22 cellular contexts compared by ENCODE assay signal in genomic region chr5:22887566-22887965, GRCh38.
DNase-seq lines count a peak whose midpoint lies in the region; ATAC-seq lines count a peak whose summit lies in the region.
"Had no signal": no experiment of that assay in that cellular context is flagged by ENCODE, and none has a peak within 500 bp of the region (broad histone marks: within the 10 kb centered on the region; RNA-seq: fewer than 3 reads in every experiment).

No MANE protein-coding gene starts in this region.

- H3K9ac ChIP-seq in SK-N-MC (ENCODE audit: insufficient read length): no peak overlapping the region

- peak; percentile 32 for DNase-seq in Ammon's horn (ENCODE audit: low spot score)
- peak; percentile 78 for DNase-seq in SK-N-MC (ENCODE audit: low read depth, low spot score)
- peak; percentile 20 for DNase-seq in middle frontal gyrus (ENCODE audit: extremely low spot score, low spot score)
- peak; percentile 72 for DNase-seq in superior temporal gyrus (ENCODE audit: extremely low spot score)
- DNase-seq in DMS79 (lab: John Stamatoyannopoulos, UW): no peak
- DNase-seq in globus pallidus (ENCODE audit: low spot score): no peak
- DNase-seq: 8988T; ACHN; AML-193; C1 segment of cervical spinal cord; Caco-2; CD4-positive, CD25-positive, alpha-beta regulatory T cell; CD8-positive, alpha-beta T cell; DMS153; EL; GDM1; GOT3; HFFc6 had no signal

- H3K4me3 ChIP-seq in SK-N-MC: no peak overlapping the region
- H3K4me3 ChIP-seq: A549, GM12878, HAP-1 had no signal

- no peaks in the 10 kb centered on the region for H3K36me3 ChIP-seq in SK-N-MC (ENCODE audit: insufficient read depth, low read length)
- H3K36me3 ChIP-seq: HAP-1 had no signal

- H3K27ac ChIP-seq in SK-N-MC: no peak overlapping the region
- H3K27ac ChIP-seq: A549 had no signal

- H3K9me3 ChIP-seq in SK-N-MC (ENCODE audit: low read depth, low read length): no peaks in the 10 kb centered on the region
- H3K9me3 ChIP-seq: A549, Caco-2, HAP-1 had no signal

- ATAC-seq in GM19463 (IDR thresholded peaks at IDR 0.05; ENCODE audit: unreplicated experiment): no peak
- ATAC-seq: A549; CD8-positive, alpha-beta T cell; GM12878 had no signal

Comparison
In these comparisons a context has a peak if more than half of its experiments do, and no peak if none do; other contexts are left out.
1. DNase-seq: peak in Ammon's horn (single experiment), SK-N-MC (single experiment), middle frontal gyrus (single experiment) and superior temporal gyrus (single experiment); none in DMS79 (single experiment) and globus pallidus (single experiment).